8 cellular contexts compared by ENCODE assay signal in the genomic region with DNA sequence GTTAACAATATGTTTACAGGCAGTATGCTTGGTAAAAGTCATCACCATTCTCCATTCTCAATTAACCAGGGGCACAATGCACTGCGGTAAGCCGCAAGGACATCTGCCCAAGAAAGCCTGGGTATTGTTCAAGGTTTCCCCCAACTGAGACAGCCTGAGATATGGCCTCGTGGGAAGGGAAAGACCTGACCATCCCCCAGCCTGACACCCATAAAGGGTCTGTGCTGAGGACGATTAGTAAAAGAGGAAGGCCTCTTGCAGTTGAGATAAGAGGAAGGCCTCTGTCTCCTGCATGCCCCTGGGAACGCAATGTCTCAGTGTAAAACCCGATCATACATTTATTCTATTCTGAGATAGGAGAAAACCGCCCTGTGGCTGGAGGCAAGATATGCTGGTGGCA.
A peak's percentile ranks its signal among the peaks of the same experiment; 100 is the strongest.
DNase-seq lines count a peak whose midpoint lies in the region; ATAC-seq and TF ChIP-seq lines count a peak whose summit lies in the region.
"Not testable (repeated sequence)": the region's sequence is repeated elsewhere in the genome, so short reads cannot be mapped to it uniquely, and the experiment has no call there.

No MANE protein-coding gene starts in this region.

- intact Hi-C loops in CD4-positive, alpha-beta T cell (cut with DNase I, micrococcal nuclease): loop anchor here (10.0 kb wide), 4 partner anchors 253 to 1043 kb away; a partner anchor contains a TSS
- intact Hi-C loops in stomach (cut with DNase I; ENCODE audit: low total_unique reads): not testable (repeated sequence)

- H3K9ac ChIP-seq in endodermal cell (ENCODE audit: extremely low read depth, low read length, poor library complexity, severe bottlenecking): not testable (repeated sequence)

- H3K27me3 ChIP-seq in CD4-positive, alpha-beta T cell (ENCODE audit: control insufficient read depth, insufficient read depth, low read length); endodermal cell (ENCODE audit: control insufficient read depth, insufficient read depth, low read length, poor library complexity, severe bottlenecking); stomach: not testable (repeated sequence)

- TF ChIP-seq POLR2A in stomach (IDR thresholded peaks at IDR 0.05): not testable (repeated sequence)

- TF ChIP-seq CTCF in CD4-positive, alpha-beta T cell (IDR thresholded peaks at IDR 0.05); endodermal cell (conservative IDR thresholded peaks at IDR 0.05); stomach (IDR thresholded peaks at IDR 0.05): not testable (repeated sequence)

- not testable (repeated sequence) for H3K36me3 Mint-ChIP-seq in CD4-positive, alpha-beta T cell (ENCODE audit: low read depth); T-helper 17 cell (ENCODE audit: low read depth); activated CD4-positive, alpha-beta memory T cell treated with anti-CD3 and anti-CD28 coated beads, Interleukin-2, amount 10 ng/mL, durations not matched to agents 7 days and 5 days (ENCODE audit: low read depth); activated naive CD8-positive, alpha-beta T cell; naive B cell
- H3K36me3 Mint-ChIP-seq in endodermal cell (ENCODE audit: low read depth): peaks cover 43% of the 10 kb centered on the region

- H3K4me3 Mint-ChIP-seq in CD4-positive, alpha-beta T cell: peak overlapping the region; percentile 89
- H3K4me3 Mint-ChIP-seq in T-helper 17 cell (peak overlapping the region; percentile 90), naive B cell (peak overlapping the region; percentile 82 to 93 (median 90))
- H3K4me3 Mint-ChIP-seq in activated CD4-positive, alpha-beta memory T cell treated with anti-CD3 and anti-CD28 coated beads, Interleukin-2, amount 10 ng/mL, durations not matched to agents 7 days and 5 days: peak overlapping the region; percentile 79
- peak overlapping the region; percentile 90 for H3K4me3 Mint-ChIP-seq in activated naive CD8-positive, alpha-beta T cell
- not testable (repeated sequence) for H3K4me3 Mint-ChIP-seq in endodermal cell

- not testable (repeated sequence) for H3K27ac ChIP-seq in CD4-positive, alpha-beta T cell (ENCODE audit: low read depth, low read length); endodermal cell (ENCODE audit: low read depth, low read length)
- H3K27ac ChIP-seq in stomach: peak overlapping the region in 3 of 5 donors; percentile 18 to 77 (median 62)

- not testable (repeated sequence) for TF ChIP-seq EP300 in stomach (IDR thresholded peaks at IDR 0.05)

- CTCF ChIA-PET in CD4-positive, alpha-beta T cell (lab: Charles Lee); activated CD4-positive, alpha-beta memory T cell treated with anti-CD3 and anti-CD28 coated beads, Interleukin-2, amount 10 ng/mL, durations not matched to agents 7 days and 5 days (lab: Charles Lee): not testable (repeated sequence)

- H3K9me3 ChIP-seq in CD4-positive, alpha-beta T cell (ENCODE audit: control insufficient read depth, low read length); T-helper 17 cell (ENCODE audit: control insufficient read depth, low read length, poor library complexity, severe bottlenecking); stomach: not testable (repeated sequence)
- H3K9me3 ChIP-seq in endodermal cell (ENCODE audit: control insufficient read depth, low read length): peaks cover 96% of the 10 kb centered on the region

- POLR2A ChIA-PET in CD4-positive, alpha-beta T cell (lab: Charles Lee); activated CD4-positive, alpha-beta memory T cell treated with anti-CD3 and anti-CD28 coated beads, Interleukin-2, amount 10 ng/mL, durations not matched to agents 7 days and 5 days (lab: Charles Lee): not testable (repeated sequence)

- not testable (repeated sequence) for H3K27ac Mint-ChIP-seq in CD4-positive, alpha-beta T cell; activated CD4-positive, alpha-beta memory T cell treated with anti-CD3 and anti-CD28 coated beads, Interleukin-2, amount 10 ng/mL, durations not matched to agents 7 days and 5 days; activated naive CD8-positive, alpha-beta T cell; endodermal cell
- H3K27ac Mint-ChIP-seq in T-helper 17 cell: peak overlapping the region; percentile 92
- H3K27ac Mint-ChIP-seq in naive B cell: peak overlapping the region; percentile 77 to 96 (median 91)

- H3K4me1 ChIP-seq in endodermal cell (ENCODE audit: control insufficient read depth, insufficient read depth, low read length): not testable (repeated sequence)
- H3K4me1 ChIP-seq in stomach: peaks cover 0 to 12% (median 5%) of the 10 kb centered on the region in 4 donors

- H3K9me3 Mint-ChIP-seq in CD4-positive, alpha-beta T cell; activated CD4-positive, alpha-beta memory T cell treated with anti-CD3 and anti-CD28 coated beads, Interleukin-2, amount 10 ng/mL, durations not matched to agents 7 days and 5 days; activated naive CD8-positive, alpha-beta T cell (ENCODE audit: low read depth); naive B cell: not testable (repeated sequence)
- H3K9me3 Mint-ChIP-seq in endodermal cell: peaks cover 87% of the 10 kb centered on the region

- ATAC-seq in CD4-positive, alpha-beta T cell (ENCODE audit: poor library complexity); T-helper 17 cell; naive B cell (ENCODE audit: low read depth in 2 of 2): not testable (repeated sequence)

- 89 to 96% methylated on average over 5 to 7 of the region's 7 CpGs for WGBS in endodermal cell (ENCODE audit: insufficient coverage in 1 of 2, insufficient read length in 1 of 2), 2 experiments
- WGBS in stomach, 5 donors: 68 to 82% (median 79%) methylated on average over 7 of the region's 7 CpGs

- DNase-seq in CD4-positive, alpha-beta T cell; T-helper 17 cell; activated CD4-positive, alpha-beta memory T cell treated with anti-CD3 and anti-CD28 coated beads, Interleukin-2, amount 10 ng/mL, durations not matched to agents 7 days and 5 days; endodermal cell; stomach: not testable (repeated sequence)
- DNase-seq in KG1 (lab: John Stamatoyannopoulos, UW) (peak; percentile 85), naive B cell (peak; percentile 17)

- not testable (repeated sequence) for H3K36me3 ChIP-seq in endodermal cell (ENCODE audit: control insufficient read depth, insufficient read depth, low read length); stomach

- H3K27me3 Mint-ChIP-seq in CD4-positive, alpha-beta T cell; T-helper 17 cell; activated CD4-positive, alpha-beta memory T cell treated with anti-CD3 and anti-CD28 coated beads, Interleukin-2, amount 10 ng/mL, durations not matched to agents 7 days and 5 days; activated naive CD8-positive, alpha-beta T cell; endodermal cell (ENCODE audit: insufficient read depth); naive B cell: not testable (repeated sequence)

- peak overlapping the region; percentile 65 for H3K4me3 ChIP-seq in endodermal cell (ENCODE audit: low read length)
- not testable (repeated sequence) for H3K4me3 ChIP-seq in stomach

- peaks cover 11% of the 10 kb centered on the region for H3K4me1 Mint-ChIP-seq in CD4-positive, alpha-beta T cell (ENCODE audit: low read depth)
- H3K4me1 Mint-ChIP-seq in T-helper 17 cell (peaks cover 11% of the 10 kb centered on the region), naive B cell (peaks cover 12 to 15% (median 13%) of the 10 kb centered on the region in 3 donors)
- not testable (repeated sequence) for H3K4me1 Mint-ChIP-seq in activated CD4-positive, alpha-beta memory T cell treated with anti-CD3 and anti-CD28 coated beads, Interleukin-2, amount 10 ng/mL, durations not matched to agents 7 days and 5 days; activated naive CD8-positive, alpha-beta T cell (ENCODE audit: low read depth); endodermal cell
